Comparison of ENCODE assay signal across 8 cellular contexts in genomic region chr13:100146534-100146933, GRCh38.
"Had no signal": no experiment of that assay in that cellular context is flagged by ENCODE, and none has a peak within 500 bp of the region (broad histone marks: within the 10 kb centered on the region; RNA-seq: fewer than 3 reads in every experiment).

No MANE protein-coding gene starts in this region.

- DNase-seq: GDM1, GF-D8 had no signal

- FAIRE-seq: G401.6, GM12878, GM12891, GM12892, GM18507, GM19239 had no signal

- ATAC-seq: GM12878 had no signal

- H3K4me3 ChIP-seq: GM12878 had no signal
